Comparison of ENCODE assay signal across 1 cellular context in the genomic region with DNA sequence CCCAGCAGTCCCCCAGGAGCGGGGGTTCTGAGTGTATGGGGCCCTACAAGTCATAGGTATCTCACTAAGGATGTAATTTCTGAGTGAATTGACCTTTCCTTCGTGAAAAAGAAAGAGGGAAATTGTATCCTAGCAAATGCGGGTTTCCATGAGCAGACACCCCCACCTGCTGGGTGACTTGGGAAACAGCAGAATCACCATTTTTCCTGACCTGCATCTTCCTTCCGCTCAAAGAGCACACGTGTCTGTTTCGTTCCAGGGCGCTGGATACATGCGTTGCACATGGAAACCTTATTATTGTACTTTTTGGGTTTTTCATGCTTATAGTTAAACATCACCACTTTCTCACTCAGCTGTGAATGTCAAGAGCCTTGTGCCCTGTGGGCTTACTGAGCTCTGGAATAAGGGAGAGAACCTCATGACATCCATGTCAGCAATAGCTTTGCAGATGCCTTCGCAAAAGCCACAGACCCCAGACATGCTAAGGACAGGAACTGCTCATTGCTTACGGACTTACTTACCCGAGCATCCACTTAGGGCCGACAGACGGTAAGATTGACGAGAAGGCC.
TF ChIP-seq lines count a peak whose summit lies in the region.

No MANE protein-coding gene starts in this region.

TF ChIP-seq in GM12878, 131 proteins besides CTCF, POLR2A, EP300 and RAD21 (continued from another document):
- TF ChIP-seq, protein P1, sequence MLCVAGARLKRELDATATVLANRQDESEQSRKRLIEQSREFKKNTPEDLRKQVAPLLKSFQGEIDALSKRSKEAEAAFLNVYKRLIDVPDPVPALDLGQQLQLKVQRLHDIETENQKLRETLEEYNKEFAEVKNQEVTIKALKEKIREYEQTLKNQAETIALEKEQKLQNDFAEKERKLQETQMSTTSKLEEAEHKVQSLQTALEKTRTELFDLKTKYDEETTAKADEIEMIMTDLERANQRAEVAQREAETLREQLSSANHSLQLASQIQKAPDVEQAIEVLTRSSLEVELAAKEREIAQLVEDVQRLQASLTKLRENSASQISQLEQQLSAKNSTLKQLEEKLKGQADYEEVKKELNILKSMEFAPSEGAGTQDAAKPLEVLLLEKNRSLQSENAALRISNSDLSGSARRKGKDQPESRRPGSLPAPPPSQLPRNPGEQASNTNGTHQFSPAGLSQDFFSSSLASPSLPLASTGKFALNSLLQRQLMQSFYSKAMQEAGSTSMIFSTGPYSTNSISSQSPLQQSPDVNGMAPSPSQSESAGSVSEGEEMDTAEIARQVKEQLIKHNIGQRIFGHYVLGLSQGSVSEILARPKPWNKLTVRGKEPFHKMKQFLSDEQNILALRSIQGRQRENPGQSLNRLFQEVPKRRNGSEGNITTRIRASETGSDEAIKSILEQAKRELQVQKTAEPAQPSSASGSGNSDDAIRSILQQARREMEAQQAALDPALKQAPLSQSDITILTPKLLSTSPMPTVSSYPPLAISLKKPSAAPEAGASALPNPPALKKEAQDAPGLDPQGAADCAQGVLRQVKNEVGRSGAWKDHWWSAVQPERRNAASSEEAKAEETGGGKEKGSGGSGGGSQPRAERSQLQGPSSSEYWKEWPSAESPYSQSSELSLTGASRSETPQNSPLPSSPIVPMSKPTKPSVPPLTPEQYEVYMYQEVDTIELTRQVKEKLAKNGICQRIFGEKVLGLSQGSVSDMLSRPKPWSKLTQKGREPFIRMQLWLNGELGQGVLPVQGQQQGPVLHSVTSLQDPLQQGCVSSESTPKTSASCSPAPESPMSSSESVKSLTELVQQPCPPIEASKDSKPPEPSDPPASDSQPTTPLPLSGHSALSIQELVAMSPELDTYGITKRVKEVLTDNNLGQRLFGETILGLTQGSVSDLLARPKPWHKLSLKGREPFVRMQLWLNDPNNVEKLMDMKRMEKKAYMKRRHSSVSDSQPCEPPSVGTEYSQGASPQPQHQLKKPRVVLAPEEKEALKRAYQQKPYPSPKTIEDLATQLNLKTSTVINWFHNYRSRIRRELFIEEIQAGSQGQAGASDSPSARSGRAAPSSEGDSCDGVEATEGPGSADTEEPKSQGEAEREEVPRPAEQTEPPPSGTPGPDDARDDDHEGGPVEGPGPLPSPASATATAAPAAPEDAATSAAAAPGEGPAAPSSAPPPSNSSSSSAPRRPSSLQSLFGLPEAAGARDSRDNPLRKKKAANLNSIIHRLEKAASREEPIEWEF (IDR thresholded peaks at IDR 0.05; ENCODE audit: insufficient replicate concordance, low read depth, low read length), result no peak
- TF ChIP-seq YY1 (IDR thresholded peaks at IDR 0.05; ENCODE audit: low read depth, low read length) (peak; percentile 49; the same call in 1 of the 2 replicates), GATAD2B (conservative IDR thresholded peaks at IDR 0.05; ENCODE audit: low read depth) (no peak), KDM1A (IDR thresholded peaks at IDR 0.05; ENCODE audit: borderline replicate concordance) (no peak), SREBF2 (IDR thresholded peaks at IDR 0.05; ENCODE audit: low read length) (no peak), HDGF (IDR thresholded peaks at IDR 0.05) (no peak), RB1 (IDR thresholded peaks at IDR 0.05; ENCODE audit: borderline replicate concordance) (no peak), SMC3 (IDR thresholded peaks at IDR 0.05; ENCODE audit: borderline replicate concordance, low read length) (peak; percentile 63; the same call in 1 of the 2 replicates)
- TF ChIP-seq, protein P2, sequence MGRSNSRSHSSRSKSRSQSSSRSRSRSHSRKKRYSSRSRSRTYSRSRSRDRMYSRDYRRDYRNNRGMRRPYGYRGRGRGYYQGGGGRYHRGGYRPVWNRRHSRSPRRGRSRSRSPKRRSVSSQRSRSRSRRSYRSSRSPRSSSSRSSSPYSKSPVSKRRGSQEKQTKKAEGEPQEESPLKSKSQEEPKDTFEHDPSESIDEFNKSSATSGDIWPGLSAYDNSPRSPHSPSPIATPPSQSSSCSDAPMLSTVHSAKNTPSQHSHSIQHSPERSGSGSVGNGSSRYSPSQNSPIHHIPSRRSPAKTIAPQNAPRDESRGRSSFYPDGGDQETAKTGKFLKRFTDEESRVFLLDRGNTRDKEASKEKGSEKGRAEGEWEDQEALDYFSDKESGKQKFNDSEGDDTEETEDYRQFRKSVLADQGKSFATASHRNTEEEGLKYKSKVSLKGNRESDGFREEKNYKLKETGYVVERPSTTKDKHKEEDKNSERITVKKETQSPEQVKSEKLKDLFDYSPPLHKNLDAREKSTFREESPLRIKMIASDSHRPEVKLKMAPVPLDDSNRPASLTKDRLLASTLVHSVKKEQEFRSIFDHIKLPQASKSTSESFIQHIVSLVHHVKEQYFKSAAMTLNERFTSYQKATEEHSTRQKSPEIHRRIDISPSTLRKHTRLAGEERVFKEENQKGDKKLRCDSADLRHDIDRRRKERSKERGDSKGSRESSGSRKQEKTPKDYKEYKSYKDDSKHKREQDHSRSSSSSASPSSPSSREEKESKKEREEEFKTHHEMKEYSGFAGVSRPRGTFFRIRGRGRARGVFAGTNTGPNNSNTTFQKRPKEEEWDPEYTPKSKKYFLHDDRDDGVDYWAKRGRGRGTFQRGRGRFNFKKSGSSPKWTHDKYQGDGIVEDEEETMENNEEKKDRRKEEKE (IDR thresholded peaks at IDR 0.05), result no peak
